ENCODE assay signal across 17 cellular contexts in the genomic region with DNA sequence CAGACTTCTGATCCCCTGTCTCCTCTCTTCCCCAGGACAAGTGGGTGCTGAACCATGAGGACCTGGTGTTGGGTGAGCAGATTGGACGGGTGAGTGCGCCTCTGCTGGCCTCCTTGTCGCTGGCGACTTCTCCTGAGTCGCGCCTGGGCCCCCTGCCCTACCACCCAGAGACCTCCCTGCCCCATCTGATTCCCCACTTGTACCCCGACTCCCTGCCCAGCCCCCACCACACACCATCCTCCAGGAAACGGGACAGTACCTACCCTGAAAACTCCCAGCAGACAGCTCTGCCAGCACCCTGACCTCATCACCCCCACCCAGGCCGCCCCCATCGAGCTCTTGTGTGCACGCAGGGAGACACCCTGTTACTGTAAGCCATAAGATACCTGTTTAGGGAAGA. TPM values are rescaled to one million over a fixed set of nuclear protein-coding genes. Genes with fewer than 3 reads are reported as not detected.
DNase-seq lines count a peak whose midpoint lies in the region; ATAC-seq, FAIRE-seq and TF ChIP-seq lines count a peak whose summit lies in the region.
"Had no signal": no experiment of that assay in that cellular context is flagged by ENCODE, and none has a peak within 500 bp of the region (broad histone marks: within the 10 kb centered on the region; RNA-seq: fewer than 3 reads in every experiment).

No MANE protein-coding gene starts in this region.

- H3K27ac Mint-ChIP-seq in stimulated activated memory B cell treated with anti-CD40 and anti-IgM and Interleukin-4, amounts not matched to agents 10 μg/mL and 1 μg/mL and 100 μg/mL, for 72 hours, result peak overlapping the region; percentile 42
- no peak overlapping the region for H3K27ac Mint-ChIP-seq in CD8-positive, alpha-beta memory T cell
- H3K27ac Mint-ChIP-seq: CD8-positive, alpha-beta T cell had no signal

- no peak overlapping the region for H2AFZ ChIP-seq in K562 (ENCODE audit: low read depth, low read length)

- CTCF ChIA-PET in K562 (lab: Yijun Ruan, JAX; ENCODE audit: low intra/inter-chr PET ratio), result no interaction called here
- CTCF ChIA-PET in CD8-positive, alpha-beta memory T cell (lab: Charles Lee), result interaction anchor here (1.7 kb wide), 1 partner anchor 11 kb away, joined by 4 read pairs; a partner anchor contains a TSS

- no peak for TF ChIP-seq POLR2A in K562 (conservative IDR thresholded peaks at IDR 0.05)

- peak overlapping the region in 1 of 2 experiments; percentile 65; a peak in 2 of 4 replicates for H3K9ac ChIP-seq in K562 (ENCODE audit: insufficient read depth in 1 of 2, low read depth in 2 of 2, low read length in 2 of 2)

- no peaks in the 10 kb centered on the region for H3K9me3 ChIP-seq in RWPE2 (ENCODE audit: severe bottlenecking)
- H3K9me3 ChIP-seq in K562 (replicated peaks; ENCODE audit: control insufficient read depth, insufficient read depth, low read depth, low read length), result no peaks in the 10 kb centered on the region
- H3K9me3 ChIP-seq in CD8-positive, alpha-beta memory T cell (ENCODE audit: low read length), result no peaks in the 10 kb centered on the region
- H3K9me3 ChIP-seq: A549, BE2C, Caco-2 had no signal

- H3K79me2 ChIP-seq in K562 (ENCODE audit: control insufficient read depth, insufficient read depth, low read length), result no peaks in the 10 kb centered on the region

- POLR2A ChIA-PET in K562 (lab: Yijun Ruan, JAX), result no interaction called here
- POLR2A ChIA-PET in CD8-positive, alpha-beta memory T cell (lab: Charles Lee), result no interaction called here

- no peaks in the 10 kb centered on the region for H4K20me1 ChIP-seq in K562 (replicated peaks; ENCODE audit: control insufficient read depth, insufficient read depth, low read length)

- peaks cover 26% of the 10 kb centered on the region for H3K4me1 Mint-ChIP-seq in stimulated activated memory B cell treated with anti-CD40 and anti-IgM and Interleukin-4, amounts not matched to agents 10 μg/mL and 1 μg/mL and 100 μg/mL, for 72 hours
- peaks cover 5 to 15% (median 6%) of the 10 kb centered on the region in 3 donors for H3K4me1 Mint-ChIP-seq in CD8-positive, alpha-beta memory T cell

- DNase-seq in Right ventricle myocardium inferior (ENCODE audit: missing footprints) (peak; percentile 11), left ventricle myocardium superior (no peak), RWPE2 (ENCODE audit: low spot score) (peak; percentile 67), K562 (ENCODE audit: extremely low read depth in 1 of 4, low spot score in 3 of 4) (no peak)
- DNase-seq in CD8-positive, alpha-beta memory T cell, result no peak
- DNase-seq: BE2C; Caco-2; CD8-positive, alpha-beta T cell; DND-41; GDM1 had no signal

- H3K9me3 Mint-ChIP-seq in stimulated activated memory B cell treated with anti-CD40 and anti-IgM and Interleukin-4, amounts not matched to agents 10 μg/mL and 1 μg/mL and 100 μg/mL, for 72 hours, result no peaks in the 10 kb centered on the region
- no peaks in the 10 kb centered on the region for H3K9me3 Mint-ChIP-seq in CD8-positive, alpha-beta memory T cell
- H3K9me3 Mint-ChIP-seq: CD8-positive, alpha-beta T cell had no signal

- no TSS peak for BruUV-seq in K562 (replicated peaks; lab: Mats Ljungman, UMichigan)

- ATAC-seq in Right ventricle myocardium inferior (no peak), left ventricle myocardium superior (no peak), RWPE2 (ENCODE audit: low read depth) (no peak), K562 (no peak), GM21737 (IDR thresholded peaks at IDR 0.05; ENCODE audit: unreplicated experiment) (no peak)
- no peak for ATAC-seq in stimulated activated memory B cell treated with anti-CD40 and anti-IgM and Interleukin-4, amounts not matched to agents 10 μg/mL and 1 μg/mL and 100 μg/mL, for 72 hours
- ATAC-seq: A549; CD8-positive, alpha-beta T cell had no signal

- H3K27me3 ChIP-seq in RWPE2 (ENCODE audit: insufficient read depth, poor library complexity, severe bottlenecking) (no peaks in the 10 kb centered on the region), K562 (ENCODE audit: control insufficient read depth in 2 of 2, insufficient read depth in 2 of 2, low read length in 2 of 2) (no peaks in the 10 kb centered on the region)
- no peaks in the 10 kb centered on the region for H3K27me3 ChIP-seq in CD8-positive, alpha-beta memory T cell (ENCODE audit: insufficient read depth, low read length, poor library complexity, severe bottlenecking)
- H3K27me3 ChIP-seq: BE2C had no signal

- no peak for FAIRE-seq in K562 (lab: Jason Lieb, UNC)
- FAIRE-seq: A549, GM12892, GM19239 had no signal

- 76% methylated on average over 5 of the region's 11 CpGs for WGBS in K562 (ENCODE audit: insufficient coverage, low coverage, missing lambda C conversion rate)

- intact Hi-C loops in Right ventricle myocardium inferior (cut with DNase I) (no loop called here), left ventricle myocardium superior (cut with micrococcal nuclease) (no loop called here), K562 (cut with micrococcal nuclease) (no loop called here)

- no peak for TF ChIP-seq EP300 in K562 (IDR thresholded peaks at IDR 0.05; ENCODE audit: low read length)

- TF ChIP-seq CTCF in RWPE2 (IDR thresholded peaks at IDR 0.05; ENCODE audit: poor library complexity, severe bottlenecking) (no peak), K562 (IDR thresholded peaks at IDR 0.05 in 2 of 3, conservative IDR thresholded peaks at IDR 0.05 in 1 of 3; ENCODE audit: insufficient read depth in 2 of 3, low read depth in 1 of 3, low read length in 3 of 3) (no peak)

- TF ChIP-seq RAD21 in K562 (CRISPR knock-in tag; conservative IDR thresholded peaks at IDR 0.05 in 1 of 2, IDR thresholded peaks at IDR 0.05 in 1 of 2), result no peak

- H3K4me3 ChIP-seq in RWPE2 (ENCODE audit: severe bottlenecking) (no peak overlapping the region), K562 (no peak overlapping the region)
- no peak overlapping the region for H3K4me3 ChIP-seq in CD8-positive, alpha-beta memory T cell (ENCODE audit: low read length)
- H3K4me3 ChIP-seq: A549 had no signal

- H3K27ac ChIP-seq in RWPE2 (ENCODE audit: poor library complexity, severe bottlenecking) (no peak overlapping the region), K562 (ENCODE audit: extremely low read depth, low read depth, low read length) (no peak overlapping the region)
- H3K27ac ChIP-seq in CD8-positive, alpha-beta memory T cell (ENCODE audit: low read depth, low read length), result no peak overlapping the region
- H3K27ac ChIP-seq: A549, C4-2B, HL-60 had no signal

- H3K4me3 Mint-ChIP-seq in stimulated activated memory B cell treated with anti-CD40 and anti-IgM and Interleukin-4, amounts not matched to agents 10 μg/mL and 1 μg/mL and 100 μg/mL, for 72 hours, result no peak overlapping the region
- H3K4me3 Mint-ChIP-seq in CD8-positive, alpha-beta memory T cell, result no peak overlapping the region
- H3K4me3 Mint-ChIP-seq: CD8-positive, alpha-beta T cell had no signal

- H3K4me1 ChIP-seq in RWPE2 (ENCODE audit: insufficient read depth, poor library complexity, severe bottlenecking) (no peaks in the 10 kb centered on the region), K562 (replicated peaks in 1 of 2; ENCODE audit: control insufficient read depth in 2 of 2, insufficient read depth in 2 of 2, low read length in 2 of 2) (peaks cover 15 to 55% of the 10 kb centered on the region in 2 experiments)
- H3K4me1 ChIP-seq in CD8-positive, alpha-beta memory T cell (ENCODE audit: insufficient read depth, low read length), result peaks cover 5% of the 10 kb centered on the region
- H3K4me1 ChIP-seq: A549, Caco-2 had no signal

- in situ Hi-C loops in K562 (cut with MboI), result no loop called here

- no peaks in the 10 kb centered on the region for H3K9me1 ChIP-seq in K562 (ENCODE audit: control insufficient read depth, insufficient read depth, low read length)

- H3K36me3 Mint-ChIP-seq in stimulated activated memory B cell treated with anti-CD40 and anti-IgM and Interleukin-4, amounts not matched to agents 10 μg/mL and 1 μg/mL and 100 μg/mL, for 72 hours, result peaks cover 6% of the 10 kb centered on the region
- no peaks in the 10 kb centered on the region for H3K36me3 Mint-ChIP-seq in CD8-positive, alpha-beta memory T cell
- H3K36me3 Mint-ChIP-seq: CD8-positive, alpha-beta T cell had no signal

- H3K36me3 ChIP-seq in RWPE2 (ENCODE audit: low read depth) (no peaks in the 10 kb centered on the region), K562 (ENCODE audit: control insufficient read depth, insufficient read depth, low read length) (no peaks in the 10 kb centered on the region; the same call in 2 of the 3 replicates)
- H3K36me3 ChIP-seq in CD8-positive, alpha-beta memory T cell (ENCODE audit: insufficient read depth, low read length), result no peaks in the 10 kb centered on the region
- H3K36me3 ChIP-seq: BE2C had no signal

- H3K4me2 ChIP-seq in K562 (ENCODE audit: insufficient read depth, low read length), result no peak overlapping the region
- H3K4me2 ChIP-seq: A549 had no signal

- no peaks in the 10 kb centered on the region for H3K27me3 Mint-ChIP-seq in stimulated activated memory B cell treated with anti-CD40 and anti-IgM and Interleukin-4, amounts not matched to agents 10 μg/mL and 1 μg/mL and 100 μg/mL, for 72 hours
- peaks cover 9 to 12% of the 10 kb centered on the region in 2 donors for H3K27me3 Mint-ChIP-seq in CD8-positive, alpha-beta memory T cell

RNA-seq across cellular contexts. Expression of a gene that starts 7.7 kb away (rescaled TPM):
- total RNA-seq in Right ventricle myocardium inferior (19.3 TPM), left ventricle myocardium superior (15.4 TPM), K562 (2014; rRNA removed) (0.86 and 1.6 TPM in 2 replicates), K562 (2014; rRNA removed; fragmentation: Illumina TruSeq; extraction: Trizol) (0.73 and 1.1 TPM in 2 replicates), K562 (2015; rRNA removed; fragmentation: Illumina TruSeq; extraction: Trizol) (0.72 and 1.1 TPM in 2 replicates), K562 (2021) (1.3 and 2.6 TPM in 2 replicates)
- total RNA-seq in K562 (2011; cell fraction: chromatin; rRNA removed; ENCODE audit: low replicate concordance), result 3.7 and 18.5 TPM in 2 replicates
- total RNA-seq in K562 (2011; cell fraction: nucleolus; rRNA removed), result 5.1 and 10.8 TPM in 2 replicates
- total RNA-seq in K562 (2011; cell fraction: nucleoplasm; rRNA removed), result 3.3 and 6.0 TPM in 2 replicates
- polyA plus RNA-seq in K562 (2011; rRNA removed) (0.38 and 1.0 TPM in 2 replicates), K562 (2014; fragmentation: Illumina TruSeq; extraction: Trizol) (0.55 and 0.66 TPM in 2 replicates), K562 (2014; fragmentation: Nextera tagmentation; extraction: Ambion mirVana) (under 1 TPM; 0.82 to 0.91 TPM), K562 (2014; rRNA removed) (0.78 and 2.5 TPM in 2 replicates)
- polyA plus RNA-seq in K562 (2011; cell fraction: cytosol; rRNA removed), result 0.83 and 1.2 TPM in 2 replicates
- polyA plus RNA-seq in K562 (2011; cell fraction: nucleus; rRNA removed), result 4.8 and 6.6 TPM in 2 replicates
- 1.1 and 2.8 TPM in 2 replicates for polyA plus RNA-seq in K562 (2012)
- 0.14 and 0.45 TPM in 2 replicates for polyA minus RNA-seq in K562 (2011; rRNA and poly(A)+ RNA removed)
- 0.86 and 2.5 TPM in 2 replicates for polyA minus RNA-seq in K562 (2011; cell fraction: cytosol; rRNA and poly(A)+ RNA removed)
- polyA minus RNA-seq in K562 (2011; cell fraction: nucleus; rRNA and poly(A)+ RNA removed), result 4.0 and 4.3 TPM in 2 replicates
- 1 to 10 TPM; 2.5 to 2.6 TPM for total RNA-seq in CD8-positive, alpha-beta memory T cell
- 0.28 TPM for polyA plus RNA-seq in CD8-positive, alpha-beta memory T cell

RNA-seq across cellular contexts. Expression of a gene that starts 11.1 kb away (rescaled TPM):
- 133 TPM for total RNA-seq in Right ventricle myocardium inferior
- total RNA-seq in left ventricle myocardium superior, result 146 TPM
- 447 and 1,128 TPM in 2 replicates for total RNA-seq in K562 (2011; cell fraction: chromatin; rRNA removed; ENCODE audit: low replicate concordance)
- 692 and 704 TPM in 2 replicates for total RNA-seq in K562 (2011; cell fraction: nucleolus; rRNA removed)
- total RNA-seq in K562 (2011; cell fraction: nucleoplasm; rRNA removed), result 460 and 506 TPM in 2 replicates
- total RNA-seq in K562 (2014; rRNA removed), result 35.0 and 53.7 TPM in 2 replicates
- total RNA-seq in K562 (2014; rRNA removed; fragmentation: Illumina TruSeq; extraction: Trizol), result 20.6 and 25.0 TPM in 2 replicates
- total RNA-seq in K562 (2015; rRNA removed; fragmentation: Illumina TruSeq; extraction: Trizol), result 43.3 and 43.4 TPM in 2 replicates
- total RNA-seq in K562 (2021), result 116 and 151 TPM in 2 replicates
- 71.7 and 195 TPM in 2 replicates for polyA plus RNA-seq in K562 (2011; rRNA removed)
- 119 and 133 TPM in 2 replicates for polyA plus RNA-seq in K562 (2011; cell fraction: cytosol; rRNA removed)
- polyA plus RNA-seq in K562 (2011; cell fraction: nucleus; rRNA removed), result 1,870 and 1,995 TPM in 2 replicates
- polyA plus RNA-seq in K562 (2012), result 92.0 and 210 TPM in 2 replicates
- 130 and 131 TPM in 2 replicates for polyA plus RNA-seq in K562 (2014; fragmentation: Illumina TruSeq; extraction: Trizol)
- polyA plus RNA-seq in K562 (2014; fragmentation: Nextera tagmentation; extraction: Ambion mirVana), result 10 to 100 TPM in 1 of 2 experiments, 1 to 10 TPM in 1; 7.3 to 13.7 TPM
- 114 and 121 TPM in 2 replicates for polyA plus RNA-seq in K562 (2014; rRNA removed)
- 30.7 and 41.4 TPM in 2 replicates for polyA minus RNA-seq in K562 (2011; rRNA and poly(A)+ RNA removed)
- 71.5 and 84.4 TPM in 2 replicates for polyA minus RNA-seq in K562 (2011; cell fraction: cytosol; rRNA and poly(A)+ RNA removed)
- polyA minus RNA-seq in K562 (2011; cell fraction: nucleus; rRNA and poly(A)+ RNA removed), result 264 and 379 TPM in 2 replicates
- 10 to 100 TPM; 90.7 to 92.7 TPM for total RNA-seq in CD8-positive, alpha-beta memory T cell
- 10.8 TPM for polyA plus RNA-seq in CD8-positive, alpha-beta memory T cell

RNA-seq across cellular contexts. Expression of a gene that starts 23.6 kb away (rescaled TPM):
- total RNA-seq in Right ventricle myocardium inferior, result 51.2 TPM
- 49.9 TPM for total RNA-seq in left ventricle myocardium superior
- 29.3 and 88.9 TPM in 2 replicates for total RNA-seq in K562 (2011; cell fraction: chromatin; rRNA removed; ENCODE audit: low replicate concordance)
- total RNA-seq in K562 (2011; cell fraction: nucleolus; rRNA removed), result 101 and 110 TPM in 2 replicates
- total RNA-seq in K562 (2011; cell fraction: nucleoplasm; rRNA removed), result 63.1 TPM in 2 replicates
- total RNA-seq in K562 (2014; rRNA removed), result 49.9 and 69.9 TPM in 2 replicates
- total RNA-seq in K562 (2014; rRNA removed; fragmentation: Illumina TruSeq; extraction: Trizol), result 10.0 and 11.7 TPM in 2 replicates
- total RNA-seq in K562 (2015; rRNA removed; fragmentation: Illumina TruSeq; extraction: Trizol), result 34.8 and 36.0 TPM in 2 replicates
- total RNA-seq in K562 (2021), result 93.5 and 99.9 TPM in 2 replicates
- 22.4 and 30.8 TPM in 2 replicates for polyA plus RNA-seq in K562 (2011; rRNA removed)
- polyA plus RNA-seq in K562 (2011; cell fraction: cytosol; rRNA removed), result 31.2 and 60.1 TPM in 2 replicates
- polyA plus RNA-seq in K562 (2011; cell fraction: nucleus; rRNA removed), result 42.7 and 71.3 TPM in 2 replicates
- polyA plus RNA-seq in K562 (2012), result 74.8 and 95.4 TPM in 2 replicates
- 36.4 and 61.7 TPM in 2 replicates for polyA plus RNA-seq in K562 (2014; fragmentation: Illumina TruSeq; extraction: Trizol)
- polyA plus RNA-seq in K562 (2014; fragmentation: Nextera tagmentation; extraction: Ambion mirVana), result 1 to 10 TPM in 1 of 2 experiments, under 1 TPM in 1; 0.92 to 1.1 TPM
- polyA plus RNA-seq in K562 (2014; rRNA removed), result 49.1 and 50.3 TPM in 2 replicates
- polyA minus RNA-seq in K562 (2011; rRNA and poly(A)+ RNA removed), result 12.3 and 17.9 TPM in 2 replicates
- polyA minus RNA-seq in K562 (2011; cell fraction: cytosol; rRNA and poly(A)+ RNA removed), result 47.5 and 65.9 TPM in 2 replicates
- 24.6 and 32.0 TPM in 2 replicates for polyA minus RNA-seq in K562 (2011; cell fraction: nucleus; rRNA and poly(A)+ RNA removed)
- 100 to 1,000 TPM; 121 to 124 TPM for total RNA-seq in CD8-positive, alpha-beta memory T cell
- 11.7 TPM for polyA plus RNA-seq in CD8-positive, alpha-beta memory T cell

RNA-seq across cellular contexts. Expression of a gene that starts 40.3 kb away (rescaled TPM):
- total RNA-seq in Right ventricle myocardium inferior (18.9 TPM), left ventricle myocardium superior (15.0 TPM), K562 (2014; rRNA removed) (54.1 and 64.9 TPM in 2 replicates), K562 (2014; rRNA removed; fragmentation: Illumina TruSeq; extraction: Trizol) (28.2 and 33.0 TPM in 2 replicates), K562 (2015; rRNA removed; fragmentation: Illumina TruSeq; extraction: Trizol) (36.6 and 36.9 TPM in 2 replicates), K562 (2021) (42.6 and 43.0 TPM in 2 replicates)
- total RNA-seq in K562 (2011; cell fraction: chromatin; rRNA removed; ENCODE audit: low replicate concordance), result 27.3 and 60.3 TPM in 2 replicates
- total RNA-seq in K562 (2011; cell fraction: nucleolus; rRNA removed), result 59.5 and 62.4 TPM in 2 replicates
- 46.9 and 47.9 TPM in 2 replicates for total RNA-seq in K562 (2011; cell fraction: nucleoplasm; rRNA removed)
- polyA plus RNA-seq in K562 (2011; rRNA removed) (30.8 and 33.4 TPM in 2 replicates), K562 (2014; fragmentation: Illumina TruSeq; extraction: Trizol) (51.7 and 54.2 TPM in 2 replicates), K562 (2014; fragmentation: Nextera tagmentation; extraction: Ambion mirVana) (10 to 100 TPM; 14.9 to 21.3 TPM), K562 (2014; rRNA removed) (55.8 and 65.8 TPM in 2 replicates)
- polyA plus RNA-seq in K562 (2011; cell fraction: cytosol; rRNA removed), result 37.1 and 49.7 TPM in 2 replicates
- 37.0 and 41.5 TPM in 2 replicates for polyA plus RNA-seq in K562 (2011; cell fraction: nucleus; rRNA removed)
- polyA plus RNA-seq in K562 (2012), result 29.7 and 31.4 TPM in 2 replicates
- polyA minus RNA-seq in K562 (2011; rRNA and poly(A)+ RNA removed), result 21.5 and 26.2 TPM in 2 replicates
- 10.3 and 15.1 TPM in 2 replicates for polyA minus RNA-seq in K562 (2011; cell fraction: cytosol; rRNA and poly(A)+ RNA removed)
- polyA minus RNA-seq in K562 (2011; cell fraction: nucleus; rRNA and poly(A)+ RNA removed), result 28.9 and 44.4 TPM in 2 replicates
- 10 to 100 TPM; 39.5 to 43.5 TPM for total RNA-seq in CD8-positive, alpha-beta memory T cell
- 34.7 TPM for polyA plus RNA-seq in CD8-positive, alpha-beta memory T cell

RNA-seq across cellular contexts. Expression of a gene that starts 43.1 kb away (rescaled TPM):
- 25.8 TPM for total RNA-seq in Right ventricle myocardium inferior
- total RNA-seq in left ventricle myocardium superior, result 24.4 TPM
- 131 and 331 TPM in 2 replicates for total RNA-seq in K562 (2011; cell fraction: chromatin; rRNA removed; ENCODE audit: low replicate concordance)
- total RNA-seq in K562 (2011; cell fraction: nucleolus; rRNA removed), result 205 and 228 TPM in 2 replicates
- 113 and 152 TPM in 2 replicates for total RNA-seq in K562 (2011; cell fraction: nucleoplasm; rRNA removed)
- 59.8 and 65.2 TPM in 2 replicates for total RNA-seq in K562 (2014; rRNA removed)
- 19.2 and 22.6 TPM in 2 replicates for total RNA-seq in K562 (2014; rRNA removed; fragmentation: Illumina TruSeq; extraction: Trizol)
- 47.7 and 52.5 TPM in 2 replicates for total RNA-seq in K562 (2015; rRNA removed; fragmentation: Illumina TruSeq; extraction: Trizol)
- total RNA-seq in K562 (2021), result 79.0 and 79.3 TPM in 2 replicates
- polyA plus RNA-seq in K562 (2011; rRNA removed), result 43.7 and 56.7 TPM in 2 replicates
- 46.7 and 62.9 TPM in 2 replicates for polyA plus RNA-seq in K562 (2011; cell fraction: cytosol; rRNA removed)
- 163 and 164 TPM in 2 replicates for polyA plus RNA-seq in K562 (2011; cell fraction: nucleus; rRNA removed)
- polyA plus RNA-seq in K562 (2012), result 75.1 and 75.7 TPM in 2 replicates
- 35.7 and 46.7 TPM in 2 replicates for polyA plus RNA-seq in K562 (2014; fragmentation: Illumina TruSeq; extraction: Trizol)
- polyA plus RNA-seq in K562 (2014; fragmentation: Nextera tagmentation; extraction: Ambion mirVana), result 10 to 100 TPM; 22.4 to 23.1 TPM
- polyA plus RNA-seq in K562 (2014; rRNA removed), result 54.5 and 55.5 TPM in 2 replicates
- 51.9 and 58.7 TPM in 2 replicates for polyA minus RNA-seq in K562 (2011; rRNA and poly(A)+ RNA removed)
- 50.4 and 51.9 TPM in 2 replicates for polyA minus RNA-seq in K562 (2011; cell fraction: cytosol; rRNA and poly(A)+ RNA removed)
- 51.0 and 77.4 TPM in 2 replicates for polyA minus RNA-seq in K562 (2011; cell fraction: nucleus; rRNA and poly(A)+ RNA removed)
- 10 to 100 TPM; 74.6 to 78.2 TPM for total RNA-seq in CD8-positive, alpha-beta memory T cell
- 68.6 TPM for polyA plus RNA-seq in CD8-positive, alpha-beta memory T cell

Comparison
In these comparisons a context has a peak if more than half of its experiments do, and no peak if none do; other contexts are left out.
1. DNase-seq: peak in Right ventricle myocardium inferior (single experiment) and RWPE2 (single experiment); none in left ventricle myocardium superior (single experiment), K562 (0 of 4) and CD8-positive, alpha-beta memory T cell (0 of 5).